In the genomic region with DNA sequence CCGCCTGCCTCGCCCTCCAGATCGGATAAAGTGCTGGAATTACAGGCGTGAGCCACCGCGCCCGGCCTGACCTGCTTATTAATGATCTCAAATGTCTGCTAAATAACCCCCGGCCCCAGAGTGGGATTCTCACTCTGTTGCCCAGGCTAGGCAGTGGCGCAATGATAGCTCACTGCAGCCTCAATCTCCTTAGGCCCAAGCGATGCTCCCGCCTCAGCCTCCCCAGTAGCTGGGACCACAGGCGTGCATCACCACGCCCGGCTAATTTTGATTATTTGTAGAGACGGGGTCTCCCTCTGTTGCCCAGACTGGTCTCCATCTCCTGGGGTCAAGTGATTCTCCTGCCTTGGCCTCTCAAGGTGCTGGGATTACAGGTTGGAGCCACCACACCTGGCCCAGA, we compare ENCODE assay signal across 8 cellular contexts. TPM values are rescaled to one million over a fixed set of nuclear protein-coding genes. Genes with fewer than 3 reads are reported as not detected.
DNase-seq lines count a peak whose midpoint lies in the region; ATAC-seq and TF ChIP-seq lines count a peak whose summit lies in the region.

No MANE protein-coding gene starts in this region.

- H3K4me3 ChIP-seq in BLaER1 treated with 17β-estradiol and CSF1 and Interleukin-3, amounts not matched to agents 10 nM and 100 nM, result peak overlapping the region; percentile 79 to 96 (median 88)
- H3K4me3 ChIP-seq in KMS-11 (IDR thresholded peaks at IDR 0.05; ENCODE audit: insufficient read depth, low read depth, low read length) (no peak overlapping the region), mammary epithelial cell (replicated peaks in 1 of 3; ENCODE audit: insufficient read depth in 1 of 3, low read depth in 2 of 3, low read length in 3 of 3) (peak overlapping the region in 1 of 3 experiments; percentile 74), neuron (ENCODE audit: low read length) (peak overlapping the region; percentile 65)

- no TSS peak for BruUV-seq in mammary epithelial cell (replicated peaks; lab: Mats Ljungman, UMichigan)

- in situ Hi-C loops in mammary epithelial cell (cut with MboI; ENCODE audit: low sequenced_read_pairs in 2 of 2) (no loop called here), ACHN (cut with HindIII; ENCODE audit: low pct_ligation_motif_present, low pct_unique_long_range_greater_than_20kb, low sequenced_read_pairs) (no loop called here)

- peaks cover 56 to 81% (median 76%) of the 10 kb centered on the region in 10 experiments for H3K4me1 ChIP-seq in BLaER1 treated with 17β-estradiol and CSF1 and Interleukin-3, amounts not matched to agents 10 nM and 100 nM
- peaks cover 33% of the 10 kb centered on the region for H3K4me1 ChIP-seq in KMS-11 (ENCODE audit: low read depth, poor library complexity, severe bottlenecking)
- peaks cover 50% of the 10 kb centered on the region for H3K4me1 ChIP-seq in mammary epithelial cell (ENCODE audit: insufficient read depth, low read length)
- H3K4me1 ChIP-seq in neuron (ENCODE audit: insufficient read depth, low read length), result peaks cover 42% of the 10 kb centered on the region

- CTCF ChIA-PET in mammary epithelial cell (lab: Charles Lee; ENCODE audit: low non-redundant PET), result no interaction called here

- H2AFZ ChIP-seq in KMS-11 (ENCODE audit: low read depth), result peak overlapping the region; percentile 61
- H2AFZ ChIP-seq in mammary epithelial cell (ENCODE audit: low read depth, low read length), result peak overlapping the region; percentile 73
- H2AFZ ChIP-seq in neuron (ENCODE audit: low read depth, low read length), result no peak overlapping the region

- H3K27ac ChIP-seq in BLaER1 treated with 17β-estradiol and CSF1 and Interleukin-3, amounts not matched to agents 10 nM and 100 nM, result peak overlapping the region in 8 of 11 experiments; percentile 76 to 90 (median 86); a peak in 12 of 22 replicates
- H3K27ac ChIP-seq in KMS-11 (no peak overlapping the region), mammary epithelial cell (ENCODE audit: insufficient read depth, low read depth, low read length) (no peak overlapping the region)

- intact Hi-C loops in mammary epithelial cell (cut with micrococcal nuclease), result loop anchor here (1.0 to 5.0 kb wide), 5 partner anchors 30 to 470 kb away; partner anchors contain the start of genes RNU6-2 and TMEM259

- H3K9ac ChIP-seq in BLaER1 treated with 17β-estradiol and CSF1 and Interleukin-3, amounts not matched to agents 10 nM and 100 nM, result peak overlapping the region; percentile 87 to 95 (median 92); a peak in 20 of 22 replicates
- H3K9ac ChIP-seq in KMS-11 (peak overlapping the region; percentile 65; the same call in 1 of the 2 replicates), mammary epithelial cell (ENCODE audit: insufficient read depth, low read length) (no peak overlapping the region)

- DNase-seq in mammary epithelial cell (no peak), ACHN (no peak), A172 (ENCODE audit: low spot score) (no peak), NCI-H1694 (lab: John Stamatoyannopoulos, UW) (no peak)

- H3K9me3 ChIP-seq in BLaER1 treated with 17β-estradiol and CSF1 and Interleukin-3, amounts not matched to agents 10 nM and 100 nM (replicated peaks in 1 of 11), result no peaks in the 10 kb centered on the region
- H3K9me3 ChIP-seq in mammary epithelial cell (replicated peaks; ENCODE audit: insufficient read depth, low read length) (no peaks in the 10 kb centered on the region), neuron (ENCODE audit: low read length) (no peaks in the 10 kb centered on the region)

- H3K4me2 ChIP-seq in BLaER1 treated with 17β-estradiol and CSF1 and Interleukin-3, amounts not matched to agents 10 nM and 100 nM, result peak overlapping the region; percentile 92 to 100 (median 99)
- H3K4me2 ChIP-seq in KMS-11 (peak overlapping the region; percentile 85), mammary epithelial cell (ENCODE audit: insufficient read depth, low read depth, low read length) (peak overlapping the region; percentile 99)

- TF ChIP-seq CTCF in KMS-11 (conservative IDR thresholded peaks at IDR 0.05; ENCODE audit: low read depth, low read length) (no peak), mammary epithelial cell (conservative IDR thresholded peaks at IDR 0.05 in 1 of 2, IDR thresholded peaks at IDR 0.05 in 1 of 2; ENCODE audit: extremely low read depth in 1 of 2, insufficient read depth in 1 of 2, low read depth in 1 of 2, low read length in 2 of 2) (no peak)

- dilution Hi-C loops in mammary epithelial cell (cut with HindIII; ENCODE audit: low sequenced_read_pairs), result no loop called here

- peaks cover 14 to 65% (median 47%) of the 10 kb centered on the region in 11 experiments; a peak in 20 of 22 replicates for H4K20me1 ChIP-seq in BLaER1 treated with 17β-estradiol and CSF1 and Interleukin-3, amounts not matched to agents 10 nM and 100 nM
- no peaks in the 10 kb centered on the region for H4K20me1 ChIP-seq in KMS-11 (ENCODE audit: insufficient read depth)
- H4K20me1 ChIP-seq in mammary epithelial cell (ENCODE audit: insufficient read depth, low read length), result peaks cover 4% of the 10 kb centered on the region

- ATAC-seq in HG03571 (IDR thresholded peaks at IDR 0.05; ENCODE audit: unreplicated experiment), result no peak

- H3K79me2 ChIP-seq in KMS-11 (ENCODE audit: insufficient read depth, low read depth) (peaks cover 9% of the 10 kb centered on the region; the same call in 1 of the 2 replicates), mammary epithelial cell (ENCODE audit: insufficient read depth, low read length) (peaks cover 36% of the 10 kb centered on the region)

- 40% methylated on average over 15 of the region's 15 CpGs for WGBS in mammary epithelial cell (ENCODE audit: low coverage, missing lambda C conversion rate)

- peaks cover 21 to 42% (median 41%) of the 10 kb centered on the region in 11 experiments for H3K27me3 ChIP-seq in BLaER1 treated with 17β-estradiol and CSF1 and Interleukin-3, amounts not matched to agents 10 nM and 100 nM
- H3K27me3 ChIP-seq in KMS-11 (ENCODE audit: insufficient read depth, low read depth) (peaks cover 19% of the 10 kb centered on the region), mammary epithelial cell (ENCODE audit: insufficient read depth, low read length) (no peaks in the 10 kb centered on the region), neuron (ENCODE audit: insufficient read depth, low read length) (no peaks in the 10 kb centered on the region)

- H3K36me3 ChIP-seq in BLaER1 treated with 17β-estradiol and CSF1 and Interleukin-3, amounts not matched to agents 10 nM and 100 nM, result peaks cover 0 to 13% (median 6%) of the 10 kb centered on the region in 11 experiments; a peak in 8 of 22 replicates
- H3K36me3 ChIP-seq in KMS-11 (ENCODE audit: insufficient read depth) (no peaks in the 10 kb centered on the region), mammary epithelial cell (ENCODE audit: insufficient read depth, low read length) (no peaks in the 10 kb centered on the region), neuron (ENCODE audit: insufficient read depth, low read length) (no peaks in the 10 kb centered on the region)

RNA-seq across cellular contexts. Expression of gene ATP5F1D, which starts 0.6 kb away (rescaled TPM):
- total RNA-seq in mammary epithelial cell, result 100 to 1,000 TPM in 1 of 2 donors, 10 to 100 TPM in 1; 12.3 to 198 TPM
- 137 TPM for polyA plus RNA-seq in mammary epithelial cell
- polyA minus RNA-seq in mammary epithelial cell, result 24.2 TPM
- total RNA-seq in A172 (2014; rRNA removed; shearing (Covaris generic)), result 42.2 and 78.9 TPM in 2 replicates

RNA-seq across cellular contexts. Expression of gene CBARP, which starts 3.1 kb away (rescaled TPM):
- total RNA-seq in mammary epithelial cell, result 1 to 10 TPM; 5.8 to 7.3 TPM
- 0.88 TPM for polyA plus RNA-seq in mammary epithelial cell
- 1.1 TPM for polyA minus RNA-seq in mammary epithelial cell
- 0.93 and 0.95 TPM in 2 replicates for total RNA-seq in A172 (2014; rRNA removed; shearing (Covaris generic))

RNA-seq across cellular contexts. Expression of gene MIDN, which starts 7.5 kb away (rescaled TPM):
- 10 to 100 TPM; 17.5 to 73.8 TPM for total RNA-seq in mammary epithelial cell
- polyA plus RNA-seq in mammary epithelial cell, result 19.1 TPM
- 26.2 TPM for polyA minus RNA-seq in mammary epithelial cell
- 7.0 and 19.2 TPM in 2 replicates for total RNA-seq in A172 (2014; rRNA removed; shearing (Covaris generic))

RNA-seq across cellular contexts. Expression of gene CIRBP, which starts 28.2 kb away (rescaled TPM):
- 100 to 1,000 TPM; 196 to 221 TPM for total RNA-seq in mammary epithelial cell
- 132 TPM for polyA plus RNA-seq in mammary epithelial cell
- polyA minus RNA-seq in mammary epithelial cell, result 125 TPM
- total RNA-seq in A172 (2014; rRNA removed; shearing (Covaris generic)), result 124 and 266 TPM in 2 replicates

RNA-seq across cellular contexts. Expression of gene FAM174C, which starts 34.4 kb away (rescaled TPM):
- 10 to 100 TPM; 22.8 to 60.1 TPM for total RNA-seq in mammary epithelial cell
- polyA plus RNA-seq in mammary epithelial cell, result 53.3 TPM
- polyA minus RNA-seq in mammary epithelial cell, result 13.1 TPM
- 90.5 and 93.6 TPM in 2 replicates for total RNA-seq in A172 (2014; rRNA removed; shearing (Covaris generic))

Comparison
In these comparisons a context has a peak if more than half of its experiments do, and no peak if none do; other contexts are left out.
1. H3K27ac ChIP-seq: peak in BLaER1 treated with 17β-estradiol and CSF1 and Interleukin-3, amounts not matched to agents 10 nM and 100 nM (8 of 11); none in KMS-11 (single experiment) and mammary epithelial cell (single experiment).
2. Peak in every context shown above with its lines, with median percentiles within 50 percentile points of each other: H3K4me2 ChIP-seq.